8 cellular contexts compared by ENCODE assay signal in genomic region chr6:63574554-63574900, GRCh38. TPM values are rescaled to one million over a fixed set of nuclear protein-coding genes. Genes with fewer than 3 reads are reported as not detected.
DNase-seq lines count a peak whose midpoint lies in the region; ATAC-seq lines count a peak whose summit lies in the region.

No MANE protein-coding gene starts in this region.

- no peaks in the 10 kb centered on the region for H3K27me3 ChIP-seq in ACC112 (ENCODE audit: insufficient read depth, low read length)

- H2AFZ ChIP-seq in ACC112 (ENCODE audit: low read length, unreplicated experiment), result no peak overlapping the region

- H3K27me3 Mint-ChIP-seq in IgD-negative memory B cell, result no peaks in the 10 kb centered on the region
- peaks cover 0 to under 1% (median 0%) of the 10 kb centered on the region in 3 donors for H3K27me3 Mint-ChIP-seq in naive B cell

- H3K4me3 ChIP-seq in ACC112 (ENCODE audit: low read depth, low read length), result peak overlapping the region; percentile 81

- H3K36me3 Mint-ChIP-seq in IgD-negative memory B cell, result peaks cover 10% of the 10 kb centered on the region
- peaks cover 0 to 9% of the 10 kb centered on the region in 2 donors for H3K36me3 Mint-ChIP-seq in naive B cell

- H3K27ac ChIP-seq in ACC112 (ENCODE audit: low read depth, low read length), result peak overlapping the region; percentile 99
- peak overlapping the region; percentile 96 for H3K27ac ChIP-seq in caudate nucleus (ENCODE audit: low read depth, low read length)

- H3K9me3 Mint-ChIP-seq in IgD-negative memory B cell (no peaks in the 10 kb centered on the region), naive B cell (no peaks in the 10 kb centered on the region)

- H3K79me2 ChIP-seq in ACC112 (ENCODE audit: control insufficient read depth, insufficient read depth, low read length, unreplicated experiment), result peaks cover 57% of the 10 kb centered on the region

- ATAC-seq in naive B cell (ENCODE audit: low read depth in 2 of 2) (no peak), HG02884 (IDR thresholded peaks at IDR 0.05; ENCODE audit: unreplicated experiment) (no peak)

- H3K4me1 ChIP-seq in ACC112 (ENCODE audit: control insufficient read depth, insufficient read depth, low read length, unreplicated experiment), result peaks cover 13% of the 10 kb centered on the region

- H3K27ac Mint-ChIP-seq in IgD-negative memory B cell (peak overlapping the region in 2 of 3 donors; percentile 99), naive B cell (peak overlapping the region; percentile 95 to 99 (median 98))

- peaks cover 33% of the 10 kb centered on the region for H3K36me3 ChIP-seq in ACC112 (ENCODE audit: insufficient read depth, low read length)

- DNase-seq in caudate nucleus (lab: John Stamatoyannopoulos, UW) (no peak), naive B cell (no peak), COR-L47 (lab: John Stamatoyannopoulos, UW) (no peak), NCI-H1417 (lab: John Stamatoyannopoulos, UW) (no peak), NCI-H446 treated with DMSO at 0.1 percent for 48 hours (lab: John Stamatoyannopoulos, UW) (no peak)

- H3K4me3 Mint-ChIP-seq in IgD-negative memory B cell, result peak overlapping the region; percentile 93 to 96 (median 94)
- peak overlapping the region in 7 of 8 donors; percentile 87 to 98 (median 94) for H3K4me3 Mint-ChIP-seq in naive B cell

- peaks cover 17 to 24% (median 21%) of the 10 kb centered on the region in 3 donors for H3K4me1 Mint-ChIP-seq in IgD-negative memory B cell
- H3K4me1 Mint-ChIP-seq in naive B cell, result peaks cover 20 to 25% (median 20%) of the 10 kb centered on the region in 3 donors

RNA-seq across cellular contexts. Expression of gene PTP4A1, which starts 2.2 kb away (rescaled TPM):
- polyA plus RNA-seq in IgD-negative memory B cell (69.5 TPM), naive B cell (ENCODE audit: low read depth in 6 of 6) (100 to 1,000 TPM in 1 of 6 donors, 10 to 100 TPM in 5; 71.2 to 161 (median 82.4) TPM)
